ENCODE assay signal across 1 cellular context in genomic region chrX:24023538-24023937, GRCh38.
TF ChIP-seq lines count a peak whose summit lies in the region.

No MANE protein-coding gene starts in this region.

TF ChIP-seq in HepG2, 621 proteins besides CTCF, POLR2A, EP300 and RAD21 (continued from another document):
- TF ChIP-seq SOX13 (IDR thresholded peaks at IDR 0.05) = no peak
- no peak for TF ChIP-seq SOX13 (CRISPR knock-in tag; conservative IDR thresholded peaks at IDR 0.05 in 1 of 2, IDR thresholded peaks at IDR 0.05 in 1 of 2)
- no peak for TF ChIP-seq NCOA1 (CRISPR knock-in tag; IDR thresholded peaks at IDR 0.05)
